ENCODE assay signal across 11 cellular contexts in the genomic region with DNA sequence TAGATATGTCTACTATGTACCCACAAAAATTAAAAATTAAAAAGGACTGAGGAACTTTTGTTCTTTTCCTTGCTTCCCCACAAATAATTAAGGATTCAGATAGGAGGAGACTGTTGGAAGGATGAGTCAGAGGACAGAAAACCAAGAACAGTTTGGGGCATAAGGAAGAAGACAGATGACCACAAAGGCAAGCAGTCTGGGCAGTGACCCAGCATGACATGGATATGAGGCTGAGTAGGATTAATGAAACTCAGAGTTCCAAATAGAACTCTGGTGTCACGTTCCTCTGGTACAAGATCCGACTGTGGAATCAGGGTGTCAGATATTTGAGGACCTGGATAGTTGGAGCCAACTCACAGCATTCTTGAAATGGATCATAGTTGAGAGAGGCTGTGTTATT.
DNase-seq lines count a peak whose midpoint lies in the region; TF ChIP-seq lines count a peak whose summit lies in the region.
"Had no signal": no experiment of that assay in that cellular context is flagged by ENCODE, and none has a peak within 500 bp of the region (broad histone marks: within the 10 kb centered on the region; RNA-seq: fewer than 3 reads in every experiment).

No MANE protein-coding gene starts in this region.

- H3K27ac ChIP-seq in mammary epithelial cell (ENCODE audit: insufficient read depth, low read depth, low read length), result no peak overlapping the region
- no peak overlapping the region for H3K27ac ChIP-seq in uterus

- H3K4me3 ChIP-seq in mammary epithelial cell (replicated peaks in 1 of 3; ENCODE audit: insufficient read depth in 1 of 3, low read depth in 2 of 3, low read length in 3 of 3) (no peak overlapping the region), uterus (no peak overlapping the region)
- H3K4me3 ChIP-seq: GM23338, skin epidermis had no signal

- CTCF ChIA-PET in mammary epithelial cell (lab: Charles Lee; ENCODE audit: low non-redundant PET), result no interaction called here

- dilution Hi-C loops in mammary epithelial cell (cut with HindIII; ENCODE audit: low sequenced_read_pairs), result no loop called here

- H3K9me3 ChIP-seq in mammary epithelial cell (replicated peaks; ENCODE audit: insufficient read depth, low read length) (peaks cover 3% of the 10 kb centered on the region), uterus (no peaks in the 10 kb centered on the region)

- H3K9me3 Mint-ChIP-seq in T-helper 2 cell treated with Interferon-gamma antibody and Interleukin-4, amounts not matched to agents 5 μg/mL and 100 μg/mL, for 36 hours, result peaks cover 11% of the 10 kb centered on the region
- H3K9me3 Mint-ChIP-seq: GM23338 had no signal

- TF ChIP-seq CTCF in mammary epithelial cell (conservative IDR thresholded peaks at IDR 0.05 in 1 of 2, IDR thresholded peaks at IDR 0.05 in 1 of 2; ENCODE audit: extremely low read depth in 1 of 2, insufficient read depth in 1 of 2, low read depth in 1 of 2, low read length in 2 of 2), result no peak
- TF ChIP-seq CTCF in uterus (IDR thresholded peaks at IDR 0.05), result no peak

- H3K79me2 ChIP-seq in mammary epithelial cell (ENCODE audit: insufficient read depth, low read length), result no peaks in the 10 kb centered on the region

- 0% methylated on average over 2 of the region's 2 CpGs for WGBS in mammary epithelial cell (ENCODE audit: low coverage, missing lambda C conversion rate)

- peak; percentile 86 for DNase-seq in HT1080 (ENCODE audit: low read depth)
- peak; percentile 83 for DNase-seq in mammary epithelial cell
- DNase-seq in kidney glomerular epithelial cell (lab: John Stamatoyannopoulos, UW), result peak; percentile 51
- DNase-seq in uterus, result peak; percentile 36 to 46
- DNase-seq in hypothalamus (lab: John Stamatoyannopoulos, UW), result no peak
- no peak for DNase-seq in T-helper 2 cell treated with Interferon-gamma antibody and Interleukin-4, amounts not matched to agents 5 μg/mL and 100 μg/mL, for 36 hours (ENCODE audit: low spot score)
- DNase-seq in effector CD4-positive, alpha-beta T cell, result no peak
- DNase-seq: activated naive CD8-positive, alpha-beta T cell treated with anti-CD3 and anti-CD28 coated beads for 36 hours; SW 1271 had no signal

- H3K27me3 ChIP-seq in mammary epithelial cell (ENCODE audit: insufficient read depth, low read length) (no peaks in the 10 kb centered on the region), uterus (no peaks in the 10 kb centered on the region)

- H3K4me2 ChIP-seq in mammary epithelial cell (ENCODE audit: insufficient read depth, low read depth, low read length), result peak overlapping the region; percentile 13
- H3K4me2 ChIP-seq: GM23338 had no signal

- no TSS peak for BruUV-seq in mammary epithelial cell (replicated peaks; lab: Mats Ljungman, UMichigan)

- no peaks in the 10 kb centered on the region for H3K36me3 Mint-ChIP-seq in T-helper 2 cell treated with Interferon-gamma antibody and Interleukin-4, amounts not matched to agents 5 μg/mL and 100 μg/mL, for 36 hours (ENCODE audit: low read depth)

- peaks cover 14% of the 10 kb centered on the region for H3K27me3 Mint-ChIP-seq in T-helper 2 cell treated with Interferon-gamma antibody and Interleukin-4, amounts not matched to agents 5 μg/mL and 100 μg/mL, for 36 hours (ENCODE audit: low read depth)

- in situ Hi-C loops in mammary epithelial cell (cut with MboI; ENCODE audit: low sequenced_read_pairs in 2 of 2), result no loop called here

- H3K4me3 Mint-ChIP-seq in T-helper 2 cell treated with Interferon-gamma antibody and Interleukin-4, amounts not matched to agents 5 μg/mL and 100 μg/mL, for 36 hours, result no peak overlapping the region
- H3K4me3 Mint-ChIP-seq: activated naive CD8-positive, alpha-beta T cell treated with anti-CD3 and anti-CD28 coated beads for 36 hours; GM23338 had no signal

- no peaks in the 10 kb centered on the region for H4K20me1 ChIP-seq in mammary epithelial cell (ENCODE audit: insufficient read depth, low read length)

- no peak for TF ChIP-seq POLR2A in uterus (IDR thresholded peaks at IDR 0.05)

- H3K27ac Mint-ChIP-seq in T-helper 2 cell treated with Interferon-gamma antibody and Interleukin-4, amounts not matched to agents 5 μg/mL and 100 μg/mL, for 36 hours, result no peak overlapping the region
- H3K27ac Mint-ChIP-seq: activated naive CD8-positive, alpha-beta T cell treated with anti-CD3 and anti-CD28 coated beads for 36 hours; GM23338 had no signal

- H3K4me1 ChIP-seq in mammary epithelial cell (ENCODE audit: insufficient read depth, low read length) (peaks cover 15% of the 10 kb centered on the region), uterus (no peaks in the 10 kb centered on the region)

- H3K36me3 ChIP-seq in mammary epithelial cell (ENCODE audit: insufficient read depth, low read length), result no peaks in the 10 kb centered on the region
- no peaks in the 10 kb centered on the region for H3K36me3 ChIP-seq in uterus

- intact Hi-C loops in mammary epithelial cell (cut with micrococcal nuclease) (no loop called here), uterus (cut with DNase I; ENCODE audit: low total_unique reads) (no loop called here)

- H2AFZ ChIP-seq in mammary epithelial cell (ENCODE audit: low read depth, low read length), result no peak overlapping the region
- H2AFZ ChIP-seq: GM23338 had no signal

- no peaks in the 10 kb centered on the region for H3K4me1 Mint-ChIP-seq in T-helper 2 cell treated with Interferon-gamma antibody and Interleukin-4, amounts not matched to agents 5 μg/mL and 100 μg/mL, for 36 hours (ENCODE audit: low read depth)
- H3K4me1 Mint-ChIP-seq: activated naive CD8-positive, alpha-beta T cell treated with anti-CD3 and anti-CD28 coated beads for 36 hours; GM23338 had no signal

- no peak overlapping the region for H3K9ac ChIP-seq in mammary epithelial cell (ENCODE audit: insufficient read depth, low read length)

Comparison
In these comparisons a context has a peak if more than half of its experiments do, and no peak if none do; other contexts are left out.
1. DNase-seq: peak in HT1080 (single experiment), mammary epithelial cell (single experiment), kidney glomerular epithelial cell (single experiment) and uterus (2 of 2); none in hypothalamus (0 of 51), T-helper 2 cell treated with Interferon-gamma antibody and Interleukin-4, amounts not matched to agents 5 μg/mL and 100 μg/mL, for 36 hours (single experiment) and effector CD4-positive, alpha-beta T cell (single experiment).